8 cellular contexts compared by ENCODE assay signal in the genomic region with DNA sequence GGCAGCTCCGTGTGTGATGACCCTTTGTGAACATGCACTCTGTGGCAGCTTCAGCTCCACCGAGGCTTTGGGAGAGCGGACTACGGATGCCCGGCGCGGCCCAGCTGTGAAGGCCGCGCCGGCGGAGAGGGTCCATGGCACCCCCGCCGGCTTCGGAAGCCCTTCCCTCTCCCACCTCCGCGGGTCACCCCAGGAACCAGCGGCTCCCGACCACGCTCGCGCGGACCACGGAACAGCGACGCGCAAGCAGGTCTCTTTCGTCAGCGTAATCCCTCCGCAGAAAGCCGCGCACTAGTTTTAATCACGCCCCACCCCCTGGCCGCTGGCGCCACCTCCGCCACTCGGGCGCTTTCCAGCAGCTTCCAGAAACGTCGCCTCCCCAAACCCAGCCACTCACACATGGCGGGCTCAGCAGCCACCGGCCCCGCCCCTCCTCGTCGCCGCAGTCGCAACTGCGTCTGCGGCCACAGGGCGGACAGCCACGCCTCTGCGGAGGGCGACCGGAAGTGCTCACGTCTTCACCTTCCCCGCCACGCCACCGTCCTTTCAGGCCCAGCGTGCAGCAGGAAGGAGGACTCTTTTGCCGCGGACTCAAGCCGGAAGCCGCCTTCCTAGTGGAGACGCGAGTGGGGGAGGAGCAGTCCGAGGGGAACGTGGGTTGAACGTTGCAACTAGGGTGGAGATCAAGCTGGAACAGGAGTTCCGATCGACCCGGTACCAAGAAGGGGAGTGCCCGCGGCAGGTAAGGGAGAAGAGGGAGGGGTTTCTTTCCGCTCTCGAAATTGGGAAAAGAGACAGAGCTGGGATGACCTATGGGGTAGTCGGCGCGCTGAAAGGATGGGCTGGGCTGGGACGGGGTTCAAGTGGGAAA. TPM values are rescaled to one million over a fixed set of nuclear protein-coding genes. Genes with fewer than 3 reads are reported as not detected.
DNase-seq lines count a peak whose midpoint lies in the region; ATAC-seq and TF ChIP-seq lines count a peak whose summit lies in the region.

Gene USPL1 (plus strand): TSS at position 606 of the 871 bp plus-strand sequence. CDS start 3,221 bp downstream, outside the sequence.

- WGBS in right cardiac atrium = under 1% methylated on average over 78 of the region's 78 CpGs

- H3K4me3 ChIP-seq in right cardiac atrium (ENCODE audit: low read length) (peak within 1 kb of the TSS; percentile 64), vagina (peak within 1 kb of the TSS; percentile 67 to 71)

- peaks cover 15% of the 10 kb centered on the region for H3K4me1 Mint-ChIP-seq in T-helper 17 cell

- intact Hi-C loops in right cardiac atrium (cut with DNase I) (loop anchor here in 2 of 4 donors (10.0 kb wide), 1 partner anchor 153 kb away; the partner anchor contains the start of gene HMGB1 (in 2 of the 2)), vagina (cut with DNase I) (loop anchor here (5.0 to 10.0 kb wide), 2 partner anchors 153 to 210 kb away; partner anchors contain the start of gene HMGB1)

- H3K27me3 Mint-ChIP-seq in T-helper 17 cell = no peaks in the 10 kb centered on the region

- no peak for TF ChIP-seq CTCF in GM13977 (IDR thresholded peaks at IDR 0.05; ENCODE audit: extremely low read depth, insufficient read depth, missing control alignments)
- TF ChIP-seq CTCF in vagina (IDR thresholded peaks at IDR 0.05) = peak in 2 of 3 experiments; percentile 22 to 67

- in situ Hi-C loops in GM13977 (cut with MboI; ENCODE audit: low pct_unique_long_range_greater_than_20kb, low sequenced_read_pairs, unreplicated experiment) = no loop called here

- peak; percentile 30 to 98 for TF ChIP-seq POLR2A in vagina (IDR thresholded peaks at IDR 0.05)

- H3K9me3 ChIP-seq in T-helper 17 cell (ENCODE audit: control insufficient read depth, low read length, poor library complexity, severe bottlenecking) (no peaks in the 10 kb centered on the region), right cardiac atrium (ENCODE audit: control insufficient read depth, low read length) (no peaks in the 10 kb centered on the region), vagina (no peaks in the 10 kb centered on the region)

- H3K36me3 Mint-ChIP-seq in T-helper 17 cell (ENCODE audit: low read depth) = no peaks in the 10 kb centered on the region

- no peaks in the 10 kb centered on the region for H3K27me3 ChIP-seq in right cardiac atrium (ENCODE audit: control insufficient read depth, insufficient read depth)
- no peaks in the 10 kb centered on the region for H3K27me3 ChIP-seq in vagina

- H3K4me3 Mint-ChIP-seq in T-helper 17 cell = no peak within 1 kb of the TSS

- H3K27ac ChIP-seq in right cardiac atrium (ENCODE audit: low read length) (peak within 1 kb of the TSS; percentile 100), vagina (peak within 1 kb of the TSS; percentile 100)

- ATAC-seq in HG02884 (IDR thresholded peaks at IDR 0.05; ENCODE audit: unreplicated experiment) = peak; percentile 78
- peak; percentile 90 for ATAC-seq in T-helper 17 cell
- ATAC-seq in right cardiac atrium = peak; percentile 98

- DNase-seq in GM13977 (ENCODE audit: low spot score) (peak; percentile 94), NCI-H1694 (lab: John Stamatoyannopoulos, UW) (peak; percentile 96), T-helper 17 cell (peak; percentile 96 to 99 (median 99)), anterior cingulate cortex (lab: John Stamatoyannopoulos, UW) (peak; percentile 88 to 100 (median 98)), right cardiac atrium (peak; percentile 99), pulmonary artery endothelial cell (ENCODE audit: low read depth, low spot score) (peak; percentile 99), vagina (ENCODE audit: extremely low spot score in 2 of 2) (peak; percentile 99)

- H3K4me1 ChIP-seq in right cardiac atrium (ENCODE audit: control insufficient read depth, insufficient read depth, low read length) (no peaks in the 10 kb centered on the region), vagina (peaks cover 55% of the 10 kb centered on the region)

- no peaks in the 10 kb centered on the region for H3K36me3 ChIP-seq in vagina

- no peak within 1 kb of the TSS for H3K27ac Mint-ChIP-seq in T-helper 17 cell

RNA-seq across cellular contexts. Expression of gene USPL1, which starts in this region (rescaled TPM):
- 10 to 100 TPM; 31.8 to 32.4 TPM for total RNA-seq in T-helper 17 cell
- 10 to 100 TPM; 10.3 to 12.3 (median 10.5) TPM for total RNA-seq in right cardiac atrium
- 5.7 TPM for polyA plus RNA-seq in right cardiac atrium
- total RNA-seq in pulmonary artery endothelial cell = 14.2 and 26.2 TPM in 2 replicates
- total RNA-seq in vagina = 18.4 TPM

Comparison
In these comparisons a context has a peak if more than half of its experiments do, and no peak if none do; other contexts are left out.
1. Peak in every context shown above with its lines: DNase-seq, ATAC-seq, H3K4me3 ChIP-seq and H3K27ac ChIP-seq.